13 cellular contexts compared by ENCODE assay signal in the genomic region with DNA sequence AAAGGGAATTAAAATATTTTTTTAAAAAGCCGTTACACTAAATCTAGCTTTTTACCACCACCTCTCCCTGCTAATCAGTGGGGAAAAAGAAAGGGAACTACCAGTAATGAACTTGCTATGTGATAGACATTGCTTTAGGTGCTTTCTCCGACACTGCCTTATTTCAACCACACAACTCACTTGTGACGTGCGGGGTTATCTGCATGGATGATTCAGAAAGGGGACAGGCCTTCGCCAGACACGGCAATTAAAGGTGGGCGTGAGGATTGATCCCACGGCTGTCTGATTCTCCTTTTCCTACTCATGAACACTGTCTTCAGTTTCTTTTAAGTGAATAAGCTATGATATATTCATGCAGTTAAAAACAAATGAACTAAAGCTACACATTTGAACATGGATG. TPM values are rescaled to one million over a fixed set of nuclear protein-coding genes. Genes with fewer than 3 reads are reported as not detected.
DNase-seq lines count a peak whose midpoint lies in the region; ATAC-seq, FAIRE-seq and TF ChIP-seq lines count a peak whose summit lies in the region.
"Had no signal": no experiment of that assay in that cellular context is flagged by ENCODE, and none has a peak within 500 bp of the region (broad histone marks: within the 10 kb centered on the region; RNA-seq: fewer than 3 reads in every experiment).

No MANE protein-coding gene starts in this region.

- no peak for FAIRE-seq in GM12878 (lab: Jason Lieb, UNC)

- no peak for TF ChIP-seq POLR2A in GM12878 (IDR thresholded peaks at IDR 0.05; ENCODE audit: low read depth, low read length)

- H3F3A ChIP-seq in MM.1S (ENCODE audit: insufficient read depth, low read length): peaks cover 23% of the 10 kb centered on the region

- H3K9me2 ChIP-seq in MM.1S (replicated peaks; ENCODE audit: insufficient read depth, low read length): no peaks in the 10 kb centered on the region

- POLR2A ChIA-PET in GM12878 (lab: Charles Lee): interaction anchor here (1.5 to 2.4 kb wide), 4 partner anchors 10 to 85 kb away, joined by 4 to 10 read pairs (median 8); no protein-coding TSS in a partner anchor

- no TSS peak for BruUV-seq in GM12878 (replicated peaks; lab: Mats Ljungman, UMichigan)

- no peaks in the 10 kb centered on the region for H3K36me3 ChIP-seq in MM.1S (replicated peaks; ENCODE audit: insufficient read depth, low read length)
- peaks cover 0 to 3% of the 10 kb centered on the region in 2 experiments; a peak in 2 of 4 replicates for H3K36me3 ChIP-seq in GM12878 (ENCODE audit: control insufficient read depth in 2 of 2, insufficient read depth in 2 of 2, low read length in 1 of 2)
- H3K36me3 ChIP-seq in mucosa of descending colon (ENCODE audit: low read depth): no peaks in the 10 kb centered on the region

- H3K9ac ChIP-seq in MM.1S (ENCODE audit: low read length): no peak overlapping the region
- peak overlapping the region; percentile 65 for H3K9ac ChIP-seq in GM12878 (ENCODE audit: control insufficient read depth, insufficient read depth, low read length)

- peak overlapping the region; percentile 85; the same call in 1 of the 2 replicates for H3K27ac ChIP-seq in MM.1S (ENCODE audit: low read length)
- H3K27ac ChIP-seq in GM12878 (ENCODE audit: control insufficient read depth, insufficient read depth): peak overlapping the region; percentile 90
- H3K27ac ChIP-seq: tibial nerve had no signal

- 56% methylated on average over 8 of the region's 8 CpGs for WGBS in GM12878 (ENCODE audit: insufficient coverage, insufficient replicate concordance, low lambda C conversion rate, missing lambda C conversion rate)

- ATAC-seq in GM12878 (peak; percentile 39), GM18909 (IDR thresholded peaks at IDR 0.05; ENCODE audit: poor library complexity, unreplicated experiment) (no peak), mucosa of descending colon (no peak)

- in situ Hi-C loops in GM12878 (cut with MboI): loop anchor here (5.0 kb wide), 1 partner anchor 33 kb away; no protein-coding TSS in a partner anchor

- RAD21 ChIA-PET in GM12878 (lab: Charles Lee; ENCODE audit: unreplicated experiment): interaction anchor here (0.9 to 3.8 kb wide), 9 partner anchors 14 to 88 kb away, joined by 3 to 24 read pairs (median 9); no protein-coding TSS in a partner anchor

- TF ChIP-seq CTCF in MM.1S (IDR thresholded peaks at IDR 0.05; ENCODE audit: low read length) (no peak), GM12878 (IDR thresholded peaks at IDR 0.05 in 2 of 3, conservative IDR thresholded peaks at IDR 0.05 in 1 of 3; ENCODE audit: control insufficient read depth in 2 of 3, extremely low read depth in 1 of 3, insufficient read depth in 1 of 3, low read depth in 3 of 3, low read length in 3 of 3) (no peak), mucosa of descending colon (IDR thresholded peaks at IDR 0.05) (no peak)

- peaks cover 57% of the 10 kb centered on the region for H3K4me1 ChIP-seq in MM.1S (ENCODE audit: low read length)
- H3K4me1 ChIP-seq in GM12878 (ENCODE audit: control insufficient read depth, insufficient read depth, low read length): peaks cover 48% of the 10 kb centered on the region
- H3K4me1 ChIP-seq in mucosa of descending colon (ENCODE audit: low read depth): peaks cover 21% of the 10 kb centered on the region

- no peak overlapping the region for H2AFZ ChIP-seq in MM.1S (ENCODE audit: low read length)
- H2AFZ ChIP-seq in GM12878 (ENCODE audit: control insufficient read depth, low read depth, low read length): no peak overlapping the region

- DNase-seq in MM.1S (no peak), GM12878 (ENCODE audit: low read depth, low spot score) (no peak), SK-N-DZ (ENCODE audit: low spot score) (no peak), mucosa of descending colon (no peak), NCI-H2107 treated with DMSO at 0.1 percent for 48 hours (lab: John Stamatoyannopoulos, UW; ENCODE audit: unreplicated experiment) (no peak)
- peak; percentile 63 to 74 for DNase-seq in activated CD4-positive, alpha-beta T cell treated with anti-CD3 and anti-CD28 coated beads, Interleukin-2, amount 50 U/mL, for 48 hours
- peak; percentile 24 to 48 for DNase-seq in stimulated activated CD8-positive, alpha-beta memory T cell treated with anti-CD3 and anti-CD28 coated beads, Interleukin-4, amount 100 ng/mL, for 4 hours (ENCODE audit: low read depth in 2 of 2, low spot score in 1 of 2)
- DNase-seq: EL, NCI-H1694 treated with DMSO at 0.1 percent for 48 hours, Right ventricle myocardium superior had no signal

- H3K9me3 ChIP-seq in MM.1S (replicated peaks; ENCODE audit: insufficient read depth, low read length) (no peaks in the 10 kb centered on the region), GM12878 (replicated peaks; ENCODE audit: control insufficient read depth, insufficient read depth, low read length) (no peaks in the 10 kb centered on the region; the same call in 1 of the 3 replicates), mucosa of descending colon (no peaks in the 10 kb centered on the region)
- H3K9me3 ChIP-seq: tibial nerve had no signal

- no peak for TF ChIP-seq RAD21 in GM12878 (IDR thresholded peaks at IDR 0.05; ENCODE audit: insufficient read depth, low read depth, low read length)

- peak; percentile 66 to 89; a peak in 2 of 4 replicates for TF ChIP-seq EP300 in GM12878 (IDR thresholded peaks at IDR 0.05; ENCODE audit: borderline replicate concordance in 1 of 2, control insufficient read depth in 1 of 2, low read depth in 2 of 2, low read length in 2 of 2)

- peaks cover 16% of the 10 kb centered on the region for H3K79me2 ChIP-seq in MM.1S (ENCODE audit: low read length)
- peaks cover 22% of the 10 kb centered on the region for H3K79me2 ChIP-seq in GM12878 (ENCODE audit: control insufficient read depth, insufficient read depth, low read length)

- peak overlapping the region; percentile 59; the same call in 1 of the 2 replicates for H3K4me2 ChIP-seq in MM.1S (ENCODE audit: low read depth, low read length)
- peak overlapping the region; percentile 80 for H3K4me2 ChIP-seq in GM12878 (ENCODE audit: control insufficient read depth, insufficient read depth)

- no peaks in the 10 kb centered on the region for H3K27me3 ChIP-seq in MM.1S (replicated peaks; ENCODE audit: insufficient read depth, low read length)
- H3K27me3 ChIP-seq in GM12878 (replicated peaks in 1 of 2; ENCODE audit: control insufficient read depth in 2 of 2, insufficient read depth in 2 of 2, low read length in 1 of 2): no peaks in the 10 kb centered on the region
- H3K27me3 ChIP-seq: tibial nerve had no signal

- SMC1A ChIA-PET in GM12878 (lab: Charles Lee; ENCODE audit: uncharacterized antibody, unreplicated experiment): interaction anchor here (0.6 to 9.3 kb wide), 11 partner anchors 10 to 104 kb away, joined by 3 to 119 read pairs (median 4); partner anchors contain the start of gene OGT

- CTCF ChIA-PET in GM12878 (lab: Yijun Ruan, JAX): interaction anchor here (0.7 to 3.4 kb wide), 8 partner anchors 8 to 106 kb away, joined by 3 to 24 read pairs (median 4); no protein-coding TSS in a partner anchor

- H3K4me3 ChIP-seq in MM.1S (ENCODE audit: low read length): no peak overlapping the region
- H3K4me3 ChIP-seq in GM12878: no peak overlapping the region
- no peak overlapping the region for H3K4me3 ChIP-seq in mucosa of descending colon
- H3K4me3 ChIP-seq: tibial nerve had no signal

- intact Hi-C loops in GM12878 (cut with micrococcal nuclease; ENCODE audit: unreplicated experiment) (loop anchor here (5.0 kb wide), 1 partner anchor 77 kb away; no protein-coding TSS in a partner anchor), mucosa of descending colon (cut with DNase I, micrococcal nuclease) (no loop called here)

- H4K20me1 ChIP-seq in MM.1S (ENCODE audit: insufficient read depth, low read length) (no peaks in the 10 kb centered on the region), GM12878 (ENCODE audit: control insufficient read depth, insufficient read depth) (no peaks in the 10 kb centered on the region)

RNA-seq across cellular contexts. Expression of gene CXCR3, which starts 0.9 kb away (rescaled TPM):
- 7.8 and 8.0 TPM in 2 replicates for total RNA-seq in GM12878 (2013; cell fraction: nucleolus; rRNA removed)
- total RNA-seq in GM12878 (2014; rRNA removed) (18.0 and 24.9 TPM in 2 replicates), GM12878 (2014; rRNA removed; fragmentation: Illumina TruSeq; extraction: Trizol) (4.5 and 6.8 TPM in 2 replicates), GM12878 (2021) (45.4 and 48.2 TPM in 2 replicates), mucosa of descending colon (1 to 10 TPM; 1.9 to 6.1 (median 2.1) TPM)
- 20.9 TPM for polyA plus RNA-seq in GM12878 (2011; ENCODE audit: low read depth)
- polyA plus RNA-seq in GM12878 (2011; rRNA removed) (0.37 and 3.0 TPM in 2 replicates), GM12878 (2014; fragmentation: Illumina TruSeq; extraction: Trizol) (1.7 and 11.7 TPM in 2 replicates), GM12878 (2014; fragmentation: Nextera tagmentation; extraction: Ambion mirVana) (1 to 10 TPM; 1.4 to 6.7 TPM), GM12878 (2014; rRNA removed) (19.7 and 27.7 TPM in 2 replicates), GM12878 (2016; fragmentation: Nextera tagmentation; extraction: Ambion mirVana) (10 to 100 TPM; 47.6 to 48.0 TPM)
- polyA plus RNA-seq in GM12878 (2011; cell fraction: cytosol; rRNA removed): 5.1 and 8.0 TPM in 2 replicates
- 12.0 and 20.8 TPM in 2 replicates for polyA plus RNA-seq in GM12878 (2011; cell fraction: nucleus; rRNA removed)
- 24.8 and 41.5 TPM in 2 replicates for polyA plus RNA-seq in GM12878 (2012)
- 3.9 and 8.1 TPM in 2 replicates for polyA minus RNA-seq in GM12878 (2011; rRNA and poly(A)+ RNA removed)
- polyA minus RNA-seq in GM12878 (2011; cell fraction: cytosol; rRNA and poly(A)+ RNA removed): 7.7 and 10.4 TPM in 2 replicates
- polyA minus RNA-seq in GM12878 (2011; cell fraction: nucleus; rRNA and poly(A)+ RNA removed): 12.7 and 27.5 TPM in 2 replicates
- polyA plus RNA-seq in SK-N-DZ (2014; cell fraction: cytosol; rRNA removed): not detected in 2 replicates
- polyA plus RNA-seq in SK-N-DZ (2014; cell fraction: nucleus; rRNA removed): not detected in 2 replicates
- total RNA-seq: renal cortical epithelial cell, tibial nerve had no signal

RNA-seq across cellular contexts. Expression of gene GCNA, which starts 41.0 kb away (rescaled TPM):
- 5.3 and 7.3 TPM in 2 replicates for total RNA-seq in GM12878 (2013; cell fraction: nucleolus; rRNA removed)
- total RNA-seq in GM12878 (2014; rRNA removed) (0.62 and 1.8 TPM in 2 replicates), GM12878 (2014; rRNA removed; fragmentation: Illumina TruSeq; extraction: Trizol) (1.4 and 1.9 TPM in 2 replicates), GM12878 (2021) (1.0 and 1.3 TPM in 2 replicates), mucosa of descending colon (1 to 10 TPM; 1.2 to 2.0 (median 1.5) TPM)
- polyA plus RNA-seq in GM12878 (2011; ENCODE audit: low read depth): 0.51 TPM
- polyA plus RNA-seq in GM12878 (2011; rRNA removed) (1.3 and 2.1 TPM in 2 replicates), GM12878 (2014; fragmentation: Illumina TruSeq; extraction: Trizol) (1.6 and 2.8 TPM in 2 replicates), GM12878 (2014; fragmentation: Nextera tagmentation; extraction: Ambion mirVana) (1 to 10 TPM in 1 of 2 experiments, under 1 TPM in 1; 0.69 to 1.1 TPM), GM12878 (2014; rRNA removed) (0.81 and 1.4 TPM in 2 replicates), GM12878 (2016; fragmentation: Nextera tagmentation; extraction: Ambion mirVana) (under 1 TPM; 0.37 to 0.72 TPM)
- 0.51 and 0.53 TPM in 2 replicates for polyA plus RNA-seq in GM12878 (2011; cell fraction: cytosol; rRNA removed)
- polyA plus RNA-seq in GM12878 (2011; cell fraction: nucleus; rRNA removed): 4.2 and 6.0 TPM in 2 replicates
- 0.58 and 1.4 TPM in 2 replicates for polyA plus RNA-seq in GM12878 (2012)
- 1.3 and 1.8 TPM in 2 replicates for polyA minus RNA-seq in GM12878 (2011; rRNA and poly(A)+ RNA removed)
- polyA minus RNA-seq in GM12878 (2011; cell fraction: cytosol; rRNA and poly(A)+ RNA removed): not detected in 2 replicates
- 1.3 and 1.6 TPM in 2 replicates for polyA minus RNA-seq in GM12878 (2011; cell fraction: nucleus; rRNA and poly(A)+ RNA removed)
- polyA plus RNA-seq in SK-N-DZ (2014; cell fraction: cytosol; rRNA removed): 0.45 and 1.2 TPM in 2 replicates
- 8.2 and 9.3 TPM in 2 replicates for polyA plus RNA-seq in SK-N-DZ (2014; cell fraction: nucleus; rRNA removed)

Comparison
In these comparisons a context has a peak if more than half of its experiments do, and no peak if none do; other contexts are left out.
1. DNase-seq: peak in activated CD4-positive, alpha-beta T cell treated with anti-CD3 and anti-CD28 coated beads, Interleukin-2, amount 50 U/mL, for 48 hours (2 of 2) and stimulated activated CD8-positive, alpha-beta memory T cell treated with anti-CD3 and anti-CD28 coated beads, Interleukin-4, amount 100 ng/mL, for 4 hours (2 of 2); none in MM.1S (single experiment), GM12878 (single experiment), SK-N-DZ (single experiment), mucosa of descending colon (0 of 3) and NCI-H2107 treated with DMSO at 0.1 percent for 48 hours (single experiment).